In the genomic region with DNA sequence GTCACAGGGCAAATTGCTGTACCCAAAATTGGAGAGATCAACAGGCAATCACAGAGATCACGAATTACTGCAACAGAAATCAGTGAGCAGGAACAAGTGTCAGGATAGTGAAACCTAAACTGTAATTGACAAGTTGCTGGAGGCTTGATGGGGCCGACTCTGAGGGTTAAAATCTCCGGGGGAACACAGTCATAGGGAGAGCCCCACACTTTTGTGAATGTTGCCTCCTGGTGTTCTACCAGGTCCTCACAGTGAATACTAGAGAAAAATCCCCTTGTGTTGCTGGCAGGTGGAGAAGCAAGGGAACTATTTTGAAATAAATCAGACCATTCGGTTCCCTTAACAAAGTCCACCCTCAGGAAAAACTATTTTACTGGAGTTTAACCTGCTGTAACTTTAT, we compare ENCODE assay signal across 8 cellular contexts.
DNase-seq lines count a peak whose midpoint lies in the region; ATAC-seq lines count a peak whose summit lies in the region.

No MANE protein-coding gene starts in this region.

- ATAC-seq in GM18508 (IDR thresholded peaks at IDR 0.05; ENCODE audit: insufficient read depth, unreplicated experiment) (peak; percentile 64), GM21447 (IDR thresholded peaks at IDR 0.05; ENCODE audit: unreplicated experiment) (peak; percentile 98), HG03520 (IDR thresholded peaks at IDR 0.05; ENCODE audit: unreplicated experiment) (peak; percentile 97), GM21528 (IDR thresholded peaks at IDR 0.05; ENCODE audit: low FRiP score, unreplicated experiment) (no peak)

- DNase-seq in iPS-NIHi7 (ENCODE audit: extremely low spot score) (peak; percentile 19), KG1 (lab: John Stamatoyannopoulos, UW) (no peak), HUDEP-2 (lab: John Stamatoyannopoulos, UW; ENCODE audit: unreplicated experiment in 76 of 76) (no peak), D341Med (ENCODE audit: low spot score) (no peak)
